In the genomic region with DNA sequence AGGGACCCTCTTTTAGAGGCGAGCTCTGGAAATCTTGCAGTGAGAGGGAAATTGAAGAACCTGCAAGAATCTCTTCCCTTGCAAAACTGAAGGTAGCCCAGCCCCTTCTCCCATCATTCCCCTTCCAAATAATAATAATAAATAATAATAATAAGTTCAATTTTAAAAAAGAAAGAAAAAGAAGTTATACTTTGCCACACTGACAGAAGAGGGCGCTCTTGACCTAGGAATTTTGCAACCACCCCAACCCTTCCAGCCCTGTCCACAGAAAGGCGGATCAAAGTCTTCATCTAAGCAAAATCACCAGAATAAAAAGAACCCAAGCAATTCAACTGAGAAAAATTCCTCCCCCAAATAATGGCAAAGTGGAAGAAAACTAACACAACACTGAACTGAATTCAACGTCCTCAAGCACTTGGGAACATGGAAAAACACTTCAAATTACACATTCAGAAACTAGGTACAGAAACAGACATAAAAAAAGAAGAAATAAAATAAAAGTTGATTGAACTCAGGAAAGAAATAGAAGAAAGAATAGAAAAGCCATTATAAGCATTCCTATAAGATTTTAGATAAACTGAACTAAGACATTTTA, we compare ENCODE assay signal across 8 cellular contexts.
DNase-seq lines count a peak whose midpoint lies in the region; ATAC-seq, FAIRE-seq and TF ChIP-seq lines count a peak whose summit lies in the region.

No MANE protein-coding gene starts in this region.

- no peaks in the 10 kb centered on the region for H3K36me3 ChIP-seq in PC-9 (ENCODE audit: low read depth)

- no peak for ATAC-seq in HG02678 (IDR thresholded peaks at IDR 0.05; ENCODE audit: unreplicated experiment)

- peak; percentile 71 for TF ChIP-seq CTCF in PC-9 (conservative IDR thresholded peaks at IDR 0.05)

- POLR2A ChIA-PET in PC-9 (lab: Charles Lee; ENCODE audit: unreplicated experiment): no interaction called here

- peaks cover 16% of the 10 kb centered on the region for H3K4me1 ChIP-seq in PC-9 (replicated peaks; ENCODE audit: insufficient read depth)

- H4K20me1 ChIP-seq in PC-9 (ENCODE audit: insufficient read depth): no peaks in the 10 kb centered on the region

- H3K9me2 ChIP-seq in PC-9 (ENCODE audit: insufficient read depth): no peaks in the 10 kb centered on the region

- no TSS peak for BruUV-seq in PC-9 (replicated peaks; lab: Mats Ljungman, UMichigan)

- DNase-seq in DMS114 treated with DMSO at 0.1 percent for 48 hours (lab: John Stamatoyannopoulos, UW; ENCODE audit: unreplicated experiment) (peak; percentile 35), HTR-8/SVneo (ENCODE audit: insufficient read length, low spot score) (peak; percentile 73), PC-9 (peak in 1 of 2 experiments; percentile 34), germinal center (ENCODE audit: low spot score) (peak; percentile 63), renal cortical epithelial cell (ENCODE audit: low read depth) (peak; percentile 71)
- peak; percentile 14 for DNase-seq in activated T-helper 9 cell treated with anti-CD3 and anti-CD28 coated beads, Interleukin-2, amount 50 U/mL, for 16 hours (ENCODE audit: low read depth)
- DNase-seq in NK-92 treated with Interleukin-12 subunit alpha and Interleukin-12 subunit beta, amount 100 ng/mL, for 24 hours (lab: John Stamatoyannopoulos, UW): no peak

- H3K9me3 ChIP-seq in PC-9 (ENCODE audit: insufficient read depth, low read depth): no peaks in the 10 kb centered on the region; the same call in 1 of the 2 replicates

- no peak overlapping the region for H3K4me2 ChIP-seq in PC-9

- CTCF ChIA-PET in PC-9 (lab: Charles Lee): no interaction called here

- peaks cover 10% of the 10 kb centered on the region; the same call in 1 of the 2 replicates for H3F3A ChIP-seq in PC-9 (ENCODE audit: insufficient read depth, low read depth)

- H3K79me2 ChIP-seq in PC-9 (ENCODE audit: low read depth): no peaks in the 10 kb centered on the region

- no peak for FAIRE-seq in HTR-8/SVneo (lab: Jason Lieb, UNC)

- intact Hi-C loops in PC-9 (cut with micrococcal nuclease; ENCODE audit: unreplicated experiment): loop anchor here (1.0 to 10.0 kb wide), 6 partner anchors 23 to 741 kb away; no protein-coding TSS in a partner anchor

- no peaks in the 10 kb centered on the region for H3K27me3 ChIP-seq in PC-9 (ENCODE audit: insufficient read depth, low read depth)

- no peak overlapping the region for H3K27ac ChIP-seq in PC-9

- H3K4me3 ChIP-seq in PC-9: no peak overlapping the region

- H2AFZ ChIP-seq in PC-9: no peak overlapping the region
